In the genomic region with DNA sequence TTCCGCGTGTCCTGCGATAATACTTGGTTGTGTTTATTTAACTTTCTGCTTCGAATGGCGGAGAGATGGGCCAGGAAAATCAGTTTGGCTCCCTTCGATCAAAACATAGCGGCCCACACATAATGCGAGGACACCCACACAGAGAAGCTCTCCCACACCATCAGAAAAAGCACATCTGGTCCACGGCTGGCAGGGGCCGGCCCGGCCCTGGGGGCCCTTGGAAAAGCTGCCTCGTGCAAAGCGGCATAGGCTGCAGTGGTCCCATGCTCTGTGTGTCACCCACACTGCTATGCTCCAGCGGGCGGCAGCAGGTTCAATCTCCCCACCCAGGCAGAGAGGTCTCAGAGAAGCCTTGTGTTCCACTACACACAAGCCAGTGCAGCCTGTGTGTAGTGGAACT, we compare ENCODE assay signal across 30 cellular contexts. TPM values are rescaled to one million over a fixed set of nuclear protein-coding genes. Genes with fewer than 3 reads are reported as not detected.
"Had no signal": no experiment of that assay in that cellular context is flagged by ENCODE, and none has a peak within 500 bp of the region (broad histone marks: within the 10 kb centered on the region; RNA-seq: fewer than 3 reads in every experiment).

No MANE protein-coding gene starts in this region.

- H3K36me3 Mint-ChIP-seq: activated CD8-positive, alpha-beta memory T cell treated with anti-CD3 and anti-CD28 coated beads, Interleukin-2, amount 10 ng/mL, durations not matched to agents 7 days and 5 days; activated naive CD4-positive, alpha-beta T cell treated with anti-CD3 and anti-CD28 coated beads, Interleukin-2, amount 50 U/mL, for 72 hours; natural killer cell; stimulated activated naive B cell treated with anti-CD40 and anti-IgM and Interleukin-4, amounts not matched to agents 10 μg/mL and 1 μg/mL and 100 μg/mL, for 72 hours had no signal

- H3K27ac Mint-ChIP-seq: activated CD4-positive, alpha-beta T cell treated with anti-CD3 and anti-CD28 coated beads for 36 hours; activated CD8-positive, alpha-beta memory T cell treated with anti-CD3 and anti-CD28 coated beads, Interleukin-2, amount 10 ng/mL, durations not matched to agents 7 days and 5 days; activated CD8-positive, alpha-beta T cell treated with anti-CD3 and anti-CD28 coated beads, Interleukin-2, amount 10 ng/mL, durations not matched to agents 7 days and 5 days; activated naive CD4-positive, alpha-beta T cell treated with anti-CD3 and anti-CD28 coated beads, Interleukin-2, amount 50 U/mL, for 72 hours; activated T-helper 2 cell treated with anti-CD3 and anti-CD28 coated beads, Interferon-gamma antibody, Interleukin-2, Interleukin-4, amounts not matched to agents 10 μg/mL and 5 μg/mL and 100 μg/mL, durations not matched to agents 14 hours and 24 hours and 36 hours; dendritic cell treated with granulocyte-macrophage colony-stimulating factor and Interleukin-4, amounts not matched to agents 40 ng/mL and 50 ng/mL, for 4 days; natural killer cell; progenitor cell of endocrine pancreas; stimulated activated naive B cell treated with anti-CD40 and anti-IgM and Interleukin-4, amounts not matched to agents 10 μg/mL and 1 μg/mL and 100 μg/mL, for 72 hours had no signal

- H3K9me3 Mint-ChIP-seq: activated naive CD4-positive, alpha-beta T cell treated with anti-CD3 and anti-CD28 coated beads, Interleukin-2, amount 50 U/mL, for 72 hours; activated T-helper 2 cell treated with anti-CD3 and anti-CD28 coated beads, Interferon-gamma antibody, Interleukin-2, Interleukin-4, amounts not matched to agents 10 μg/mL and 5 μg/mL and 100 μg/mL, durations not matched to agents 14 hours and 24 hours and 36 hours; central memory CD8-positive, alpha-beta T cell; dendritic cell treated with granulocyte-macrophage colony-stimulating factor and Interleukin-4, amounts not matched to agents 40 ng/mL and 50 ng/mL, for 4 days; endodermal cell; natural killer cell; stimulated activated naive B cell treated with anti-CD40 and anti-IgM and Interleukin-4, amounts not matched to agents 10 μg/mL and 1 μg/mL and 100 μg/mL, for 72 hours had no signal

- H3K9me3 ChIP-seq: breast epithelium, heart left ventricle, lower lobe of right lung, neutrophil, ovary, stomach, tibial artery, upper lobe of right lung had no signal

- H3K4me3 ChIP-seq: breast epithelium, heart left ventricle, lower lobe of right lung, ovary, stomach, tibial artery, upper lobe of right lung had no signal

- H3K4me1 Mint-ChIP-seq: activated CD4-positive, alpha-beta T cell treated with anti-CD3 and anti-CD28 coated beads for 36 hours; activated CD8-positive, alpha-beta memory T cell treated with anti-CD3 and anti-CD28 coated beads, Interleukin-2, amount 10 ng/mL, durations not matched to agents 7 days and 5 days; central memory CD8-positive, alpha-beta T cell; natural killer cell had no signal

- H3K4me3 Mint-ChIP-seq: activated CD4-positive, alpha-beta T cell treated with anti-CD3 and anti-CD28 coated beads for 36 hours; activated CD8-positive, alpha-beta memory T cell treated with anti-CD3 and anti-CD28 coated beads, Interleukin-2, amount 10 ng/mL, durations not matched to agents 7 days and 5 days; activated CD8-positive, alpha-beta T cell treated with anti-CD3 and anti-CD28 coated beads, Interleukin-2, amount 10 ng/mL, durations not matched to agents 7 days and 5 days; central memory CD8-positive, alpha-beta T cell; dendritic cell treated with granulocyte-macrophage colony-stimulating factor and Interleukin-4, amounts not matched to agents 40 ng/mL and 50 ng/mL, for 4 days; endodermal cell; natural killer cell; stimulated activated naive B cell treated with anti-CD40 and anti-IgM and Interleukin-4, amounts not matched to agents 10 μg/mL and 1 μg/mL and 100 μg/mL, for 72 hours had no signal

- H3K36me3 ChIP-seq: breast epithelium, heart left ventricle, lower lobe of right lung, neutrophil, ovary, stomach, tibial artery, upper lobe of right lung had no signal

- H3K27me3 Mint-ChIP-seq: activated CD4-positive, alpha-beta T cell treated with anti-CD3 and anti-CD28 coated beads for 36 hours; dendritic cell treated with granulocyte-macrophage colony-stimulating factor and Interleukin-4, amounts not matched to agents 40 ng/mL and 50 ng/mL, for 4 days; progenitor cell of endocrine pancreas; stimulated activated naive B cell treated with anti-CD40 and anti-IgM and Interleukin-4, amounts not matched to agents 10 μg/mL and 1 μg/mL and 100 μg/mL, for 72 hours had no signal

- H3K27ac ChIP-seq: breast epithelium, heart left ventricle, lower lobe of right lung, neutrophil, ovary, tibial artery, upper lobe of right lung had no signal

- H3K27me3 ChIP-seq: breast epithelium, heart left ventricle, neutrophil, ovary, stomach, tibial artery, upper lobe of right lung had no signal

- DNase-seq: activated CD4-positive, alpha-beta T cell treated with anti-CD3 and anti-CD28 coated beads for 36 hours; activated CD4-positive, CD25-positive, alpha-beta regulatory T cell; activated CD8-positive, alpha-beta memory T cell treated with anti-CD3 and anti-CD28 coated beads, Interleukin-2, amount 10 ng/mL, durations not matched to agents 7 days and 5 days; activated CD8-positive, alpha-beta T cell treated with anti-CD3 and anti-CD28 coated beads, Interleukin-2, amount 10 ng/mL, durations not matched to agents 7 days and 5 days; activated naive CD4-positive, alpha-beta T cell; activated T-cell treated with anti-CD3 and anti-CD28 coated beads, Interleukin-2, amount 50 U/mL, for 48 hours; endodermal cell; foreskin fibroblast; heart left ventricle; kidney glomerular epithelial cell; lower lobe of right lung; mesenchymal stem cell; natural killer cell; stimulated activated CD4-positive, alpha-beta T cell treated with anti-CD3 and anti-CD28 coated beads, Interleukin-15, amount 100 ng/mL, for 24 hours; stimulated activated CD4-positive, alpha-beta T cell treated with anti-CD3 and anti-CD28 coated beads, Interleukin-2, amount 100 ng/mL, for 24 hours; stimulated activated naive B cell treated with anti-CD40 and anti-IgM and Interleukin-4, amounts not matched to agents 10 μg/mL and 1 μg/mL and 100 μg/mL, for 72 hours; stomach; T-helper 2 cell; tibial artery; upper lobe of right lung had no signal

- H3K4me1 ChIP-seq: breast epithelium, lower lobe of right lung, upper lobe of right lung had no signal

- ATAC-seq: activated CD4-positive, alpha-beta T cell treated with anti-CD3 and anti-CD28 coated beads for 36 hours; activated CD8-positive, alpha-beta memory T cell treated with anti-CD3 and anti-CD28 coated beads, Interleukin-2, amount 10 ng/mL, durations not matched to agents 7 days and 5 days; activated CD8-positive, alpha-beta T cell treated with anti-CD3 and anti-CD28 coated beads, Interleukin-2, amount 10 ng/mL, durations not matched to agents 7 days and 5 days; activated naive CD4-positive, alpha-beta T cell treated with anti-CD3 and anti-CD28 coated beads, Interleukin-2, amount 50 U/mL, for 72 hours; esophagus mucosa; heart left ventricle; left lobe of liver; natural killer cell; stimulated activated naive B cell treated with anti-CD40 and anti-IgM and Interleukin-4, amounts not matched to agents 10 μg/mL and 1 μg/mL and 100 μg/mL, for 72 hours; upper lobe of right lung had no signal

RNA-seq across cellular contexts. Expression of a gene that starts 46.8 kb away (rescaled TPM):
- total RNA-seq: activated CD4-positive, alpha-beta T cell treated with anti-CD3 and anti-CD28 coated beads for 36 hours; activated CD8-positive, alpha-beta memory T cell treated with anti-CD3 and anti-CD28 coated beads, Interleukin-2, amount 10 ng/mL, durations not matched to agents 7 days and 5 days; activated CD8-positive, alpha-beta T cell treated with anti-CD3 and anti-CD28 coated beads, Interleukin-2, amount 10 ng/mL, durations not matched to agents 7 days and 5 days; activated T-helper 2 cell treated with anti-CD3 and anti-CD28 coated beads, Interferon-gamma antibody, Interleukin-2, Interleukin-4, amounts not matched to agents 10 μg/mL and 5 μg/mL and 100 μg/mL, durations not matched to agents 14 hours and 24 hours and 36 hours; natural killer cell had no signal
